1 cellular context compared by ENCODE assay signal in genomic region chr11:21411114-21411513, GRCh38.
TF ChIP-seq lines count a peak whose summit lies in the region.

No MANE protein-coding gene starts in this region.

TF ChIP-seq in HepG2, 621 proteins besides CTCF, POLR2A, EP300 and RAD21:
- no peak for TF ChIP-seq GMEB1 (CRISPR knock-in tag; IDR thresholded peaks at IDR 0.05; ENCODE audit: borderline replicate concordance)
- TF ChIP-seq ERF (CRISPR knock-in tag; IDR thresholded peaks at IDR 0.05), result no peak
- TF ChIP-seq ZNF383 (CRISPR knock-in tag; IDR thresholded peaks at IDR 0.05; ENCODE audit: borderline replicate concordance), result no peak
